Comparison of ENCODE assay signal across 1 cellular context in the genomic region with DNA sequence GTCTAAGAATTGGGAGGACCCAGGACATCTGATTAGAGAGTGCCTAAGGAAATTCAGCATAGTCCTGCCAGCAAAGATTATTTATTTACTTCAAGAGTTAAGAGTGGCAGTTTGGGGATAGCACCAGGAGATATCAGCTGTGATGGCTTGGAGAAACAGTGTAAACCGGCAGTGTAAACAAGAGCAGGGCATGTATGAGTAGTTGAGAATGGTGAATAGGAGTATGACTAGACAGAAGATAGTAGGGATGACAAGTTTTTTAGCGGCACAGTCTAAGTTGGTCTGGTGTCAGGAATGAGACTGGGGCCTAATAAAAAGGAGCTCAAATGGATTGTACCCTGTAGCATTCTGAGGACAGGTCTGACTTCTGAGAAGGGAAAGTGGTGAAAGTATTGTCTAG.
TF ChIP-seq lines count a peak whose summit lies in the region.

No MANE protein-coding gene starts in this region.

TF ChIP-seq in K562, 482 proteins besides CTCF, POLR2A, EP300 and RAD21:
- 0 out of 2 replicates have a peak, but pooled peaks have one; percentile 32 for TF ChIP-seq MAFG (tag; conservative IDR thresholded peaks at IDR 0.05)
- TF ChIP-seq, protein P1, sequence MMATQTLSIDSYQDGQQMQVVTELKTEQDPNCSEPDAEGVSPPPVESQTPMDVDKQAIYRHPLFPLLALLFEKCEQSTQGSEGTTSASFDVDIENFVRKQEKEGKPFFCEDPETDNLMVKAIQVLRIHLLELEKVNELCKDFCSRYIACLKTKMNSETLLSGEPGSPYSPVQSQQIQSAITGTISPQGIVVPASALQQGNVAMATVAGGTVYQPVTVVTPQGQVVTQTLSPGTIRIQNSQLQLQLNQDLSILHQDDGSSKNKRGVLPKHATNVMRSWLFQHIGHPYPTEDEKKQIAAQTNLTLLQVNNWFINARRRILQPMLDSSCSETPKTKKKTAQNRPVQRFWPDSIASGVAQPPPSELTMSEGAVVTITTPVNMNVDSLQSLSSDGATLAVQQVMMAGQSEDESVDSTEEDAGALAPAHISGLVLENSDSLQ (IDR thresholded peaks at IDR 0.05) = peak; percentile 40; the same call in 1 of the 2 replicates
- TF ChIP-seq C11orf30 (IDR thresholded peaks at IDR 0.05; ENCODE audit: low read depth) = peak; percentile 52
- TF ChIP-seq, protein P2, sequence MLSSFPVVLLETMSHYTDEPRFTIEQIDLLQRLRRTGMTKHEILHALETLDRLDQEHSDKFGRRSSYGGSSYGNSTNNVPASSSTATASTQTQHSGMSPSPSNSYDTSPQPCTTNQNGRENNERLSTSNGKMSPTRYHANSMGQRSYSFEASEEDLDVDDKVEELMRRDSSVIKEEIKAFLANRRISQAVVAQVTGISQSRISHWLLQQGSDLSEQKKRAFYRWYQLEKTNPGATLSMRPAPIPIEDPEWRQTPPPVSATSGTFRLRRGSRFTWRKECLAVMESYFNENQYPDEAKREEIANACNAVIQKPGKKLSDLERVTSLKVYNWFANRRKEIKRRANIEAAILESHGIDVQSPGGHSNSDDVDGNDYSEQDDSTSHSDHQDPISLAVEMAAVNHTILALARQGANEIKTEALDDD (IDR thresholded peaks at IDR 0.05) = peak; percentile 39; the same call in 1 of the 2 replicates
- peak; percentile 77 to 92 for TF ChIP-seq FOXK2 (conservative IDR thresholded peaks at IDR 0.05 in 1 of 2, IDR thresholded peaks at IDR 0.05 in 1 of 2; ENCODE audit: low read depth in 2 of 2)
- TF ChIP-seq, protein P3, sequence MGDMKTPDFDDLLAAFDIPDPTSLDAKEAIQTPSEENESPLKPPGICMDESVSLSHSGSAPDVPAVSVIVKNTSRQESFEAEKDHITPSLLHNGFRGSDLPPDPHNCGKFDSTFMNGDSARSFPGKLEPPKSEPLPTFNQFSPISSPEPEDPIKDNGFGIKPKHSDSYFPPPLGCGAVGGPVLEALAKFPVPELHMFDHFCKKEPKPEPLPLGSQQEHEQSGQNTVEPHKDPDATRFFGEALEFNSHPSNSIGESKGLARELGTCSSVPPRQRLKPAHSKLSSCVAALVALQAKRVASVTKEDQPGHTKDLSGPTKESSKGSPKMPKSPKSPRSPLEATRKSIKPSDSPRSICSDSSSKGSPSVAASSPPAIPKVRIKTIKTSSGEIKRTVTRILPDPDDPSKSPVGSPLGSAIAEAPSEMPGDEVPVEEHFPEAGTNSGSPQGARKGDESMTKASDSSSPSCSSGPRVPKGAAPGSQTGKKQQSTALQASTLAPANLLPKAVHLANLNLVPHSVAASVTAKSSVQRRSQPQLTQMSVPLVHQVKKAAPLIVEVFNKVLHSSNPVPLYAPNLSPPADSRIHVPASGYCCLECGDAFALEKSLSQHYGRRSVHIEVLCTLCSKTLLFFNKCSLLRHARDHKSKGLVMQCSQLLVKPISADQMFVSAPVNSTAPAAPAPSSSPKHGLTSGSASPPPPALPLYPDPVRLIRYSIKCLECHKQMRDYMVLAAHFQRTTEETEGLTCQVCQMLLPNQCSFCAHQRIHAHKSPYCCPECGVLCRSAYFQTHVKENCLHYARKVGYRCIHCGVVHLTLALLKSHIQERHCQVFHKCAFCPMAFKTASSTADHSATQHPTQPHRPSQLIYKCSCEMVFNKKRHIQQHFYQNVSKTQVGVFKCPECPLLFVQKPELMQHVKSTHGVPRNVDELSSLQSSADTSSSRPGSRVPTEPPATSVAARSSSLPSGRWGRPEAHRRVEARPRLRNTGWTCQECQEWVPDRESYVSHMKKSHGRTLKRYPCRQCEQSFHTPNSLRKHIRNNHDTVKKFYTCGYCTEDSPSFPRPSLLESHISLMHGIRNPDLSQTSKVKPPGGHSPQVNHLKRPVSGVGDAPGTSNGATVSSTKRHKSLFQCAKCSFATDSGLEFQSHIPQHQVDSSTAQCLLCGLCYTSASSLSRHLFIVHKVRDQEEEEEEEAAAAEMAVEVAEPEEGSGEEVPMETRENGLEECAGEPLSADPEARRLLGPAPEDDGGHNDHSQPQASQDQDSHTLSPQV (IDR thresholded peaks at IDR 0.05) = 0 out of 2 replicates have a peak, but pooled peaks have one; percentile 17
- TF ChIP-seq ZNF316 (IDR thresholded peaks at IDR 0.05) = peak; percentile 70
- TF ChIP-seq HNRNPLL (IDR thresholded peaks at IDR 0.05; ENCODE audit: low read depth, low read length, poor library complexity, severe bottlenecking) = peak; percentile 31
